1 cellular context compared by ENCODE assay signal in genomic region chr11:66933508-66933907, GRCh38.
TF ChIP-seq lines count a peak whose summit lies in the region.

No MANE protein-coding gene starts in this region.

TF ChIP-seq in HEK293, 187 proteins besides CTCF, POLR2A, EP300 and RAD21 (continued from another document):
- TF ChIP-seq ZNF639 (tag by site-specific recombination; IDR thresholded peaks at IDR 0.05) = no peak
- no peak for TF ChIP-seq ZNF426 (tag by site-specific recombination; IDR thresholded peaks at IDR 0.05)
- no peak for TF ChIP-seq ZNF274 (IDR thresholded peaks at IDR 0.05; ENCODE audit: low read length)
- no peak for TF ChIP-seq ZNF274 (tag by site-specific recombination; IDR thresholded peaks at IDR 0.05; ENCODE audit: borderline replicate concordance)
- no peak for TF ChIP-seq SCRT2 (tag by site-specific recombination; IDR thresholded peaks at IDR 0.05)
- peak; percentile 37; the same call in 1 of the 2 replicates for TF ChIP-seq EGR2 (tag by site-specific recombination; IDR thresholded peaks at IDR 0.05; ENCODE audit: low read depth)
- no peak for TF ChIP-seq ZNF596 (tag by site-specific recombination; IDR thresholded peaks at IDR 0.05)
- no peak for TF ChIP-seq ZNF621 (tag by site-specific recombination; IDR thresholded peaks at IDR 0.05)
- TF ChIP-seq PRDM1 (tag by site-specific recombination; IDR thresholded peaks at IDR 0.05) = no peak
- TF ChIP-seq ZNF837 (tag by site-specific recombination; IDR thresholded peaks at IDR 0.05) = no peak
- no peak for TF ChIP-seq ZIC2 (tag by site-specific recombination; IDR thresholded peaks at IDR 0.05)
- no peak for TF ChIP-seq ZNF223 (tag by site-specific recombination; IDR thresholded peaks at IDR 0.05)
- no peak for TF ChIP-seq ZNF501 (tag by site-specific recombination; IDR thresholded peaks at IDR 0.05)
- TF ChIP-seq KLF1 (tag by site-specific recombination; IDR thresholded peaks at IDR 0.05) = peak; percentile 73
- TF ChIP-seq ZBTB8A (tag by site-specific recombination; IDR thresholded peaks at IDR 0.05) = no peak
- peak; percentile 68; the same call in 1 of the 2 replicates for TF ChIP-seq KLF17 (tag by site-specific recombination; IDR thresholded peaks at IDR 0.05)
- TF ChIP-seq ZNF19 (tag by site-specific recombination; IDR thresholded peaks at IDR 0.05; ENCODE audit: low read depth) = no peak
- TF ChIP-seq ZNF394 (tag by site-specific recombination; IDR thresholded peaks at IDR 0.05; ENCODE audit: borderline replicate concordance) = no peak
